In genomic region chr3:126102011-126102410, GRCh38 we compare ENCODE assay signal across 19 cellular contexts. TPM values are rescaled to one million over a fixed set of nuclear protein-coding genes. Genes with fewer than 3 reads are reported as not detected.
DNase-seq lines count a peak whose midpoint lies in the region; ATAC-seq and TF ChIP-seq lines count a peak whose summit lies in the region.
"Had no signal": no experiment of that assay in that cellular context is flagged by ENCODE, and none has a peak within 500 bp of the region (broad histone marks: within the 10 kb centered on the region; RNA-seq: fewer than 3 reads in every experiment).

No MANE protein-coding gene starts in this region.

- DNase-seq in coronary artery (ENCODE audit: low spot score), result peak; percentile 79
- DNase-seq in right atrium auricular region (ENCODE audit: low spot score), result peak; percentile 54
- DNase-seq in posterior vena cava (ENCODE audit: low spot score), result peak; percentile 78
- peak; percentile 56 for DNase-seq in type B pancreatic cell (ENCODE audit: extremely low spot score, unreplicated experiment)
- DNase-seq in cerebellar cortex (ENCODE audit: low spot score), result no peak
- no peak for DNase-seq in activated CD8-positive, alpha-beta T cell treated with anti-CD3 and anti-CD28 coated beads for 36 hours
- DNase-seq: activated CD4-positive, alpha-beta T cell treated with anti-CD3 and anti-CD28 coated beads for 48 hours; activated T-cell treated with anti-CD3 and anti-CD28 coated beads for 4 hours; lower lobe of right lung; MM.1S; naive thymus-derived CD4-positive, alpha-beta T cell; NCI-H187 treated with DMSO at 0.1 percent for 48 hours; stimulated activated CD4-positive, alpha-beta T cell treated with anti-CD3 and anti-CD28 coated beads, Interleukin-12 subunit alpha, Interleukin-12 subunit beta, amount 100 ng/mL, for 4 hours; SW 1271 had no signal

- H3K27me3 Mint-ChIP-seq in type B pancreatic cell, result no peaks in the 10 kb centered on the region
- no peaks in the 10 kb centered on the region for H3K27me3 Mint-ChIP-seq in activated CD8-positive, alpha-beta T cell treated with anti-CD3 and anti-CD28 coated beads for 36 hours
- H3K27me3 Mint-ChIP-seq: dendritic cell treated with granulocyte-macrophage colony-stimulating factor and Interleukin-4, amounts not matched to agents 40 ng/mL and 50 ng/mL, for 4 days had no signal

- H3K4me1 ChIP-seq in right atrium auricular region, result peaks cover 0 to 29% of the 10 kb centered on the region in 2 donors
- H3K4me1 ChIP-seq: lower lobe of right lung had no signal

- H3K27me3 ChIP-seq in right atrium auricular region, result no peaks in the 10 kb centered on the region

- H3K9me3 Mint-ChIP-seq in type B pancreatic cell, result no peaks in the 10 kb centered on the region
- peaks cover 3% of the 10 kb centered on the region for H3K9me3 Mint-ChIP-seq in activated CD8-positive, alpha-beta T cell treated with anti-CD3 and anti-CD28 coated beads for 36 hours

- no peaks in the 10 kb centered on the region for H3K36me3 ChIP-seq in right atrium auricular region
- H3K36me3 ChIP-seq: lower lobe of right lung had no signal

- no peak for ATAC-seq in GM19463 (IDR thresholded peaks at IDR 0.05; ENCODE audit: unreplicated experiment)
- ATAC-seq in activated CD8-positive, alpha-beta T cell treated with anti-CD3 and anti-CD28 coated beads for 36 hours, result no peak
- ATAC-seq: lower lobe of right lung; naive thymus-derived CD4-positive, alpha-beta T cell had no signal

- no peaks in the 10 kb centered on the region for H3K9me3 ChIP-seq in right atrium auricular region

- no peak overlapping the region for H3K4me3 Mint-ChIP-seq in type B pancreatic cell
- H3K4me3 Mint-ChIP-seq in activated CD8-positive, alpha-beta T cell treated with anti-CD3 and anti-CD28 coated beads for 36 hours, result no peak overlapping the region
- H3K4me3 Mint-ChIP-seq: dendritic cell treated with granulocyte-macrophage colony-stimulating factor and Interleukin-4, amounts not matched to agents 40 ng/mL and 50 ng/mL, for 4 days; IgD-negative memory B cell; naive thymus-derived CD4-positive, alpha-beta T cell had no signal

- H3K27ac Mint-ChIP-seq in type B pancreatic cell, result no peak overlapping the region
- no peak overlapping the region for H3K27ac Mint-ChIP-seq in activated CD8-positive, alpha-beta T cell treated with anti-CD3 and anti-CD28 coated beads for 36 hours
- H3K27ac Mint-ChIP-seq: dendritic cell treated with granulocyte-macrophage colony-stimulating factor and Interleukin-4, amounts not matched to agents 40 ng/mL and 50 ng/mL, for 4 days; IgD-negative memory B cell; naive thymus-derived CD4-positive, alpha-beta T cell had no signal

- no peak for TF ChIP-seq CTCF in coronary artery (IDR thresholded peaks at IDR 0.05)
- no peak for TF ChIP-seq CTCF in right atrium auricular region (IDR thresholded peaks at IDR 0.05)
- no peak for TF ChIP-seq CTCF in type B pancreatic cell (conservative IDR thresholded peaks at IDR 0.05)
- TF ChIP-seq CTCF in activated CD8-positive, alpha-beta T cell treated with anti-CD3 and anti-CD28 coated beads for 36 hours (IDR thresholded peaks at IDR 0.05), result no peak

- CTCF ChIA-PET in activated CD8-positive, alpha-beta T cell treated with anti-CD3 and anti-CD28 coated beads for 36 hours (lab: Charles Lee), result no interaction called here

- POLR2A ChIA-PET in activated CD8-positive, alpha-beta T cell treated with anti-CD3 and anti-CD28 coated beads for 36 hours (lab: Charles Lee), result no interaction called here

- H3K27ac ChIP-seq in coronary artery, result peak overlapping the region; percentile 86 to 95
- H3K27ac ChIP-seq in right atrium auricular region, result peak overlapping the region; percentile 46
- H3K27ac ChIP-seq: epithelial cell of prostate, HL-60, lower lobe of right lung had no signal

- intact Hi-C loops in posterior vena cava (cut with DNase I), result no loop called here
- intact Hi-C loops in activated CD8-positive, alpha-beta T cell treated with anti-CD3 and anti-CD28 coated beads for 36 hours (cut with micrococcal nuclease), result no loop called here

- H3K4me1 Mint-ChIP-seq in type B pancreatic cell (ENCODE audit: unreplicated experiment), result peaks cover 4% of the 10 kb centered on the region
- H3K4me1 Mint-ChIP-seq in activated CD8-positive, alpha-beta T cell treated with anti-CD3 and anti-CD28 coated beads for 36 hours (ENCODE audit: low read depth), result no peaks in the 10 kb centered on the region
- H3K4me1 Mint-ChIP-seq: naive thymus-derived CD4-positive, alpha-beta T cell had no signal

- peak overlapping the region; percentile 31 for H3K4me3 ChIP-seq in coronary artery
- H3K4me3 ChIP-seq in right atrium auricular region, result no peak overlapping the region
- H3K4me3 ChIP-seq: lower lobe of right lung had no signal

- no peaks in the 10 kb centered on the region for H3K36me3 Mint-ChIP-seq in type B pancreatic cell
- no peaks in the 10 kb centered on the region for H3K36me3 Mint-ChIP-seq in activated CD8-positive, alpha-beta T cell treated with anti-CD3 and anti-CD28 coated beads for 36 hours (ENCODE audit: low read depth)
- H3K36me3 Mint-ChIP-seq: IgD-negative memory B cell had no signal

RNA-seq across cellular contexts. Expression of gene SLC41A3, which starts 18.1 kb away (rescaled TPM):
- total RNA-seq in right atrium auricular region (10 to 100 TPM; 34.1 to 39.6 TPM), posterior vena cava (10 to 100 TPM; 44.7 to 49.0 TPM), type B pancreatic cell (ENCODE audit: low replicate concordance) (53.6 and 56.4 TPM in 2 replicates)
- 10 to 100 TPM; 19.1 to 23.4 TPM for total RNA-seq in activated CD8-positive, alpha-beta T cell treated with anti-CD3 and anti-CD28 coated beads for 36 hours

Comparison
In these comparisons a context has a peak if more than half of its experiments do, and no peak if none do; other contexts are left out.
1. DNase-seq: peak in coronary artery (single experiment), right atrium auricular region (single experiment), posterior vena cava (single experiment) and type B pancreatic cell (single experiment); none in cerebellar cortex (single experiment) and activated CD8-positive, alpha-beta T cell treated with anti-CD3 and anti-CD28 coated beads for 36 hours (single experiment).